14 cellular contexts compared by ENCODE assay signal in genomic region chr17:82299452-82299851, GRCh38. TPM values are rescaled to one million over a fixed set of nuclear protein-coding genes. Genes with fewer than 3 reads are reported as not detected.
A peak's percentile ranks its signal among the peaks of the same experiment; 100 is the strongest.
DNase-seq lines count a peak whose midpoint lies in the region; ATAC-seq and TF ChIP-seq lines count a peak whose summit lies in the region.
"Had no signal": no experiment of that assay in that cellular context is flagged by ENCODE, and none has a peak within 500 bp of the region (broad histone marks: within the 10 kb centered on the region; RNA-seq: fewer than 3 reads in every experiment).

No MANE protein-coding gene starts in this region.

- H3K27me3 ChIP-seq in naive thymus-derived CD4-positive, alpha-beta T cell (ENCODE audit: control insufficient read depth in 2 of 2, insufficient read depth in 2 of 2, low read length in 2 of 2): no peaks in the 10 kb centered on the region
- H3K27me3 ChIP-seq in vagina (no peaks in the 10 kb centered on the region), ovary (no peaks in the 10 kb centered on the region)

- WGBS in ovary, 3 donors: 82 to 90% (median 86%) methylated on average over 10 of the region's 10 CpGs

- TF ChIP-seq POLR2A in vagina (IDR thresholded peaks at IDR 0.05) (no peak), ovary (IDR thresholded peaks at IDR 0.05) (no peak)

- H3K4me3 Mint-ChIP-seq in activated T-helper 1 cell treated with anti-CD3 and anti-CD28 coated beads, Interleukin-12 subunit alpha, Interleukin-12 subunit beta, Interleukin-2, Interleukin-4 antibody, amounts not matched to agents 30 ng/mL and 10 ng/mL and 1 ng/mL, durations not matched to agents 14 hours and 24 hours and 36 hours: peak overlapping the region; percentile 89
- peak overlapping the region; percentile 92 to 99 (median 98) for H3K4me3 Mint-ChIP-seq in naive thymus-derived CD4-positive, alpha-beta T cell

- peaks cover 74 to 76% of the 10 kb centered on the region in 2 donors for H3K4me1 ChIP-seq in naive thymus-derived CD4-positive, alpha-beta T cell (ENCODE audit: control insufficient read depth in 2 of 2, insufficient read depth in 2 of 2, low read length in 2 of 2)
- H3K4me1 ChIP-seq in vagina (peaks cover 48% of the 10 kb centered on the region), ovary (ENCODE audit: insufficient read depth) (peaks cover 9% of the 10 kb centered on the region)

- H3K9me3 Mint-ChIP-seq in activated T-helper 1 cell treated with anti-CD3 and anti-CD28 coated beads, Interleukin-12 subunit alpha, Interleukin-12 subunit beta, Interleukin-2, Interleukin-4 antibody, amounts not matched to agents 30 ng/mL and 10 ng/mL and 1 ng/mL, durations not matched to agents 14 hours and 24 hours and 36 hours: no peaks in the 10 kb centered on the region
- peaks cover 0 to 4% (median 0%) of the 10 kb centered on the region in 11 donors for H3K9me3 Mint-ChIP-seq in naive thymus-derived CD4-positive, alpha-beta T cell

- no peak for ATAC-seq in naive thymus-derived CD4-positive, alpha-beta T cell
- ATAC-seq in HG03175 (IDR thresholded peaks at IDR 0.05; ENCODE audit: unreplicated experiment): no peak
- no peak for ATAC-seq in HG02678 (IDR thresholded peaks at IDR 0.05; ENCODE audit: unreplicated experiment)
- ATAC-seq: Right ventricle myocardium inferior had no signal

- CTCF ChIA-PET in naive thymus-derived CD4-positive, alpha-beta T cell (lab: Charles Lee): interaction anchor here (0.7 to 6.9 kb wide), 7 partner anchors 10 to 149 kb away, joined by 3 to 61 read pairs (median 4); partner anchors contain the start of gene CD7

- peak overlapping the region; percentile 57 for H3K4me3 ChIP-seq in naive thymus-derived CD4-positive, alpha-beta T cell (ENCODE audit: low read length)
- H3K4me3 ChIP-seq in vagina (no peak overlapping the region), ovary (no peak overlapping the region)

- H3K27me3 Mint-ChIP-seq in activated T-helper 1 cell treated with anti-CD3 and anti-CD28 coated beads, Interleukin-12 subunit alpha, Interleukin-12 subunit beta, Interleukin-2, Interleukin-4 antibody, amounts not matched to agents 30 ng/mL and 10 ng/mL and 1 ng/mL, durations not matched to agents 14 hours and 24 hours and 36 hours (ENCODE audit: insufficient read depth): no peaks in the 10 kb centered on the region
- H3K27me3 Mint-ChIP-seq in naive thymus-derived CD4-positive, alpha-beta T cell: peaks cover 0 to 3% (median 0%) of the 10 kb centered on the region in 5 donors

- H3K36me3 ChIP-seq in naive thymus-derived CD4-positive, alpha-beta T cell (ENCODE audit: control insufficient read depth in 2 of 3, insufficient read depth in 3 of 3, low read length in 3 of 3): no peaks in the 10 kb centered on the region
- H3K36me3 ChIP-seq in vagina (no peaks in the 10 kb centered on the region), ovary (no peaks in the 10 kb centered on the region)

- intact Hi-C loops in activated T-helper 1 cell treated with anti-CD3 and anti-CD28 coated beads, Interleukin-12 subunit alpha, Interleukin-12 subunit beta, Interleukin-2, Interleukin-4 antibody, amounts not matched to agents 30 ng/mL and 10 ng/mL and 1 ng/mL, durations not matched to agents 14 hours and 24 hours and 36 hours (cut with micrococcal nuclease): loop anchor here (1.0 to 10.0 kb wide), 3 partner anchors 22 to 435 kb away; partner anchors contain the start of genes CENPX, LRRC45 and P4HB
- intact Hi-C loops in naive thymus-derived CD4-positive, alpha-beta T cell (cut with micrococcal nuclease): loop anchor here (2.0 to 10.0 kb wide), 6 partner anchors 63 to 435 kb away; partner anchors contain the start of genes CENPX (in 1 of the 2), HEXD (in 1 of the 2), LRRC45 (in 1 of the 2) and OGFOD3 (in 1 of the 2)
- intact Hi-C loops in vagina (cut with DNase I): no loop called here
- intact Hi-C loops in ovary (cut with DNase I): loop anchor here in 1 of 4 donors (10.0 kb wide), 1 partner anchor 65 kb away; no protein-coding TSS in a partner anchor

- no peak for TF ChIP-seq EP300 in ovary (IDR thresholded peaks at IDR 0.05)

- peaks cover 4% of the 10 kb centered on the region for H3K36me3 Mint-ChIP-seq in activated T-helper 1 cell treated with anti-CD3 and anti-CD28 coated beads, Interleukin-12 subunit alpha, Interleukin-12 subunit beta, Interleukin-2, Interleukin-4 antibody, amounts not matched to agents 30 ng/mL and 10 ng/mL and 1 ng/mL, durations not matched to agents 14 hours and 24 hours and 36 hours (ENCODE audit: low read depth)
- no peaks in the 10 kb centered on the region for H3K36me3 Mint-ChIP-seq in naive thymus-derived CD4-positive, alpha-beta T cell

- TF ChIP-seq CTCF in vagina (IDR thresholded peaks at IDR 0.05) (no peak), ovary (IDR thresholded peaks at IDR 0.05) (no peak)

- H3K4me1 Mint-ChIP-seq in activated T-helper 1 cell treated with anti-CD3 and anti-CD28 coated beads, Interleukin-12 subunit alpha, Interleukin-12 subunit beta, Interleukin-2, Interleukin-4 antibody, amounts not matched to agents 30 ng/mL and 10 ng/mL and 1 ng/mL, durations not matched to agents 14 hours and 24 hours and 36 hours (ENCODE audit: low read depth): peaks cover 84% of the 10 kb centered on the region
- H3K4me1 Mint-ChIP-seq in naive thymus-derived CD4-positive, alpha-beta T cell: peaks cover 29 to 89% (median 75%) of the 10 kb centered on the region in 7 donors

- DNase-seq in stimulated activated CD4-positive, alpha-beta T cell treated with anti-CD3 and anti-CD28 coated beads, Interleukin-15, amount 100 ng/mL, for 24 hours: peak; percentile 79
- DNase-seq in stimulated activated CD4-positive, alpha-beta T cell treated with anti-CD3 and anti-CD28 coated beads, Interleukin-2, amount 100 ng/mL, for 48 hours: no peak
- DNase-seq in activated T-helper 1 cell treated with anti-CD3 and anti-CD28 coated beads, Interleukin-12 subunit alpha, Interleukin-12 subunit beta, Interleukin-2, Interleukin-4 antibody, amounts not matched to agents 30 ng/mL and 10 ng/mL and 1 ng/mL, durations not matched to agents 14 hours and 24 hours and 36 hours (ENCODE audit: low spot score): peak; percentile 51
- DNase-seq in naive thymus-derived CD4-positive, alpha-beta T cell: peak in 8 of 9 donors; percentile 52 to 64 (median 56)
- no peak for DNase-seq in vagina (ENCODE audit: extremely low spot score in 2 of 2)
- no peak for DNase-seq in ovary
- DNase-seq: activated CD4-positive, CD25-positive, alpha-beta regulatory T cell had no signal

- peak overlapping the region; percentile 98 for H3K27ac ChIP-seq in naive thymus-derived CD4-positive, alpha-beta T cell (ENCODE audit: low read depth, low read length)
- H3K27ac ChIP-seq in vagina (peak overlapping the region; percentile 88), ovary (no peak overlapping the region)

- peak overlapping the region; percentile 98 for H3K27ac Mint-ChIP-seq in activated T-helper 1 cell treated with anti-CD3 and anti-CD28 coated beads, Interleukin-12 subunit alpha, Interleukin-12 subunit beta, Interleukin-2, Interleukin-4 antibody, amounts not matched to agents 30 ng/mL and 10 ng/mL and 1 ng/mL, durations not matched to agents 14 hours and 24 hours and 36 hours
- H3K27ac Mint-ChIP-seq in naive thymus-derived CD4-positive, alpha-beta T cell: peak overlapping the region; percentile 100

- POLR2A ChIA-PET in naive thymus-derived CD4-positive, alpha-beta T cell (lab: Charles Lee): interaction anchor here (2.1 to 12.4 kb wide), 9 partner anchors 13 to 149 kb away, joined by 7 to 237 read pairs (median 24); partner anchors contain the start of genes CD7, CSNK1D, HEXD and OGFOD3

- H3K9me3 ChIP-seq in naive thymus-derived CD4-positive, alpha-beta T cell (ENCODE audit: control insufficient read depth in 2 of 3, low read length in 3 of 3): no peaks in the 10 kb centered on the region
- H3K9me3 ChIP-seq in vagina (no peaks in the 10 kb centered on the region), ovary (no peaks in the 10 kb centered on the region)

RNA-seq across cellular contexts. Expression of gene CD7, which starts 18.0 kb away (rescaled TPM):
- 454 and 455 TPM in 2 replicates for total RNA-seq in activated T-helper 1 cell treated with anti-CD3 and anti-CD28 coated beads, Interleukin-12 subunit alpha, Interleukin-12 subunit beta, Interleukin-2, Interleukin-4 antibody, amounts not matched to agents 30 ng/mL and 10 ng/mL and 1 ng/mL, durations not matched to agents 14 hours and 24 hours and 36 hours
- 100 to 1,000 TPM in 3 of 5 experiments, 10 to 100 TPM in 2; 61.9 to 390 (median 165) TPM for total RNA-seq in naive thymus-derived CD4-positive, alpha-beta T cell
- 100 to 1,000 TPM; 169 to 183 TPM for polyA plus RNA-seq in naive thymus-derived CD4-positive, alpha-beta T cell
- total RNA-seq in vagina: 5.2 TPM
- total RNA-seq in ovary: 1 to 10 TPM in 4 of 7 donors, under 1 TPM in 1, not detected in 2; 0.58 to 1.3 (median 1.1) TPM
- polyA plus RNA-seq in ovary: under 1 TPM in 1 of 2 donors, not detected in 1; 0.48 TPM
- total RNA-seq: M059J, NCI-H460 had no signal

RNA-seq across cellular contexts. Expression of gene CSNK1D, which starts 26.0 kb away (rescaled TPM):
- 154 and 161 TPM in 2 replicates for total RNA-seq in activated T-helper 1 cell treated with anti-CD3 and anti-CD28 coated beads, Interleukin-12 subunit alpha, Interleukin-12 subunit beta, Interleukin-2, Interleukin-4 antibody, amounts not matched to agents 30 ng/mL and 10 ng/mL and 1 ng/mL, durations not matched to agents 14 hours and 24 hours and 36 hours
- total RNA-seq in naive thymus-derived CD4-positive, alpha-beta T cell: 100 to 1,000 TPM; 144 to 249 (median 176) TPM
- 10 to 100 TPM; 46.1 to 81.3 TPM for polyA plus RNA-seq in naive thymus-derived CD4-positive, alpha-beta T cell
- 67.8 TPM for total RNA-seq in vagina
- total RNA-seq in ovary: 100 to 1,000 TPM in 5 of 7 donors, 10 to 100 TPM in 2; 46.0 to 160 (median 121) TPM
- 100 to 1,000 TPM in 1 of 2 donors, 10 to 100 TPM in 1; 81.2 to 134 TPM for polyA plus RNA-seq in ovary

RNA-seq across cellular contexts. Expression of gene SECTM1, which starts 34.1 kb away (rescaled TPM):
- 3.3 and 4.2 TPM in 2 replicates for total RNA-seq in activated T-helper 1 cell treated with anti-CD3 and anti-CD28 coated beads, Interleukin-12 subunit alpha, Interleukin-12 subunit beta, Interleukin-2, Interleukin-4 antibody, amounts not matched to agents 30 ng/mL and 10 ng/mL and 1 ng/mL, durations not matched to agents 14 hours and 24 hours and 36 hours
- total RNA-seq in naive thymus-derived CD4-positive, alpha-beta T cell: 10 to 100 TPM in 2 of 5 experiments, 1 to 10 TPM in 3; 2.3 to 32.4 (median 5.1) TPM
- polyA plus RNA-seq in naive thymus-derived CD4-positive, alpha-beta T cell: 1 to 10 TPM; 1.5 to 3.2 TPM
- total RNA-seq in vagina (37.1 TPM), ovary (10 to 100 TPM in 1 of 7 donors, 1 to 10 TPM in 6; 3.9 to 20.8 (median 9.1) TPM)
- polyA plus RNA-seq in ovary: 1 to 10 TPM; 2.1 to 7.9 TPM

RNA-seq across cellular contexts. Expression of gene TEX19, which starts 59.6 kb away (rescaled TPM):
- 0.10 TPM in 1 of 2 replicates, not detected in the other for total RNA-seq in activated T-helper 1 cell treated with anti-CD3 and anti-CD28 coated beads, Interleukin-12 subunit alpha, Interleukin-12 subunit beta, Interleukin-2, Interleukin-4 antibody, amounts not matched to agents 30 ng/mL and 10 ng/mL and 1 ng/mL, durations not matched to agents 14 hours and 24 hours and 36 hours
- not detected for total RNA-seq in naive thymus-derived CD4-positive, alpha-beta T cell
- not detected for polyA plus RNA-seq in naive thymus-derived CD4-positive, alpha-beta T cell
- total RNA-seq in vagina (not detected), ovary (not detected)
- not detected for polyA plus RNA-seq in ovary
- total RNA-seq: aorta, mucosa of gallbladder, Right ventricle myocardium inferior had no signal
- polyA plus RNA-seq: aorta had no signal

Comparison
In these comparisons a context has a peak if more than half of its experiments do, and no peak if none do; other contexts are left out.
1. DNase-seq: peak in stimulated activated CD4-positive, alpha-beta T cell treated with anti-CD3 and anti-CD28 coated beads, Interleukin-15, amount 100 ng/mL, for 24 hours (single experiment), activated T-helper 1 cell treated with anti-CD3 and anti-CD28 coated beads, Interleukin-12 subunit alpha, Interleukin-12 subunit beta, Interleukin-2, Interleukin-4 antibody, amounts not matched to agents 30 ng/mL and 10 ng/mL and 1 ng/mL, durations not matched to agents 14 hours and 24 hours and 36 hours (single experiment) and naive thymus-derived CD4-positive, alpha-beta T cell (8 of 9); none in stimulated activated CD4-positive, alpha-beta T cell treated with anti-CD3 and anti-CD28 coated beads, Interleukin-2, amount 100 ng/mL, for 48 hours (0 of 2), vagina (0 of 2) and ovary (0 of 5).
2. H3K27ac ChIP-seq: peak in naive thymus-derived CD4-positive, alpha-beta T cell (single experiment) and vagina (single experiment); none in ovary (0 of 2).
3. RNA of gene CD7, which starts 18.0 kb away (total RNA-seq): 454 to 455 TPM in activated T-helper 1 cell treated with anti-CD3 and anti-CD28 coated beads, Interleukin-12 subunit alpha, Interleukin-12 subunit beta, Interleukin-2, Interleukin-4 antibody, amounts not matched to agents 30 ng/mL and 10 ng/mL and 1 ng/mL, durations not matched to agents 14 hours and 24 hours and 36 hours and 61.9 to 390 TPM in naive thymus-derived CD4-positive, alpha-beta T cell; 5.2 TPM in vagina (single experiment) and 0.58 to 1.3 TPM in ovary; every median in the first group is over 10 times any median in the second.